In the genomic region with DNA sequence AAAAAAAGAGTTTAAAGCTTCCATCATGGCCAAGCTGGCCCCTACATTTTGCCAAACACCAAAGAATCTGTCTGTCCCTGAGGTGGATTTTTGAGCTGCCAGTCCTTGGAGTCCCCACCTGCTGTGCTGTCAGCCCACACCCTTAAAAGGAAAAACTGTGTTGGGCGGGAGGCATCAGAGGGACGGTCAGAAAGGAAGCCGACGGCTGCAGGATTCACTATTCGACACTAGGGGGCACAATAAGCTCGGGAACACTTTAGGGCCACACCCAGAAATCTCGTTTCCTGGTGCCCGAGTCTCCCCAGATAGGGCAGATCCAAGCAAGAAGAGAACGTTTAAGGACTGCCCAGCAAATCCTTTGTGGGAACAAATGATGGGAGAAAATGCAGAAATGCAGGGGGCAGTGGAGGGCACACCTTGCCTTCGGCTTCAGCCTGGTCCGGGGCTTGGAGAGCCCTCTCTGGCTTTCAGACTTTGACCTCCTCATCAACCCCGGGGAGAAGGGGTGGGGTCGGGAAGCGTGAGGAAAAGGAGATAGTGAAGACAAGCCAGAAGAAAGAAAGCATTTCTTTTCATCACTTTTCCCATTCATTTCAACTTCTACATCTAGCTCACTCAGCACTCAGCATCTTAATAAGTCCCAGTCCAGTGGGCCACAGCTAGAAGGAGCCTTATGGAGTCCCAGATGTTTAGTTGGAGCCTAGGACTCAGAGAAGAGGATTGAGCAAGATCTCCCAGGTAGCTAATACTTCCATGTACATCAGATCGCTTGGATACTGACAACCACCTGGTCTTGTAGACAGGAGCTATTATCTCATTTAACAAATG, we compare ENCODE assay signal across 8 cellular contexts. TPM values are rescaled to one million over a fixed set of nuclear protein-coding genes. Genes with fewer than 3 reads are reported as not detected.
DNase-seq lines count a peak whose midpoint lies in the region; ATAC-seq, FAIRE-seq and TF ChIP-seq lines count a peak whose summit lies in the region.

No MANE protein-coding gene starts in this region.

- peaks cover 23% of the 10 kb centered on the region for H3K4me1 ChIP-seq in HUES48 (ENCODE audit: control insufficient read depth, insufficient read depth, low read length)

- H3K36me3 Mint-ChIP-seq in mesothelial cell of epicardium, result no peaks in the 10 kb centered on the region

- no peaks in the 10 kb centered on the region for H3K36me3 ChIP-seq in HUES48 (ENCODE audit: control insufficient read depth, insufficient read depth, low read length)

- H3K9me3 ChIP-seq in HUES48 (ENCODE audit: control insufficient read depth, insufficient read depth, low read length), result no peaks in the 10 kb centered on the region

- no peaks in the 10 kb centered on the region for H3K27me3 Mint-ChIP-seq in mesothelial cell of epicardium (ENCODE audit: low read depth)

- H3K4me1 Mint-ChIP-seq in mesothelial cell of epicardium, result peaks cover 29% of the 10 kb centered on the region

- ATAC-seq in GM19463 (IDR thresholded peaks at IDR 0.05; ENCODE audit: unreplicated experiment), result peak; percentile 58

- H3K4me3 ChIP-seq in HUES48 (ENCODE audit: low read depth, low read length), result peak overlapping the region; percentile 49

- H3K9me3 Mint-ChIP-seq in mesothelial cell of epicardium, result no peaks in the 10 kb centered on the region

- peak; percentile 95 for DNase-seq in CD1c-positive myeloid dendritic cell (ENCODE audit: extremely low spot score)
- DNase-seq in NOMO-1 treated with dmso at 0.1 percent for 144 hours (lab: John Stamatoyannopoulos, UW; ENCODE audit: unreplicated experiment), result peak; percentile 83
- peak; percentile 44 for DNase-seq in activated CD8-positive, alpha-beta memory T cell treated with anti-CD3 and anti-CD28 coated beads, Interleukin-2, amount 50 U/mL, for 1 hour (ENCODE audit: extremely low read depth)
- DNase-seq in mesothelial cell of epicardium (ENCODE audit: low spot score in 2 of 2, unreplicated experiment in 2 of 2), result peak; percentile 58 to 88
- DNase-seq in stimulated activated CD8-positive, alpha-beta memory T cell treated with anti-CD3 and anti-CD28 coated beads, Interleukin-15, amount 100 ng/mL, for 4 hours (ENCODE audit: low read depth in 2 of 2), result peak; percentile 42 to 66

- peak; percentile 82 for FAIRE-seq in endometrium (lab: Jason Lieb, UNC)

- peak overlapping the region; percentile 78 for H3K4me3 Mint-ChIP-seq in mesothelial cell of epicardium

- peak; percentile 93 for TF ChIP-seq CTCF in mesothelial cell of epicardium (IDR thresholded peaks at IDR 0.05; ENCODE audit: unreplicated experiment)

- H3K27ac Mint-ChIP-seq in mesothelial cell of epicardium, result peak overlapping the region; percentile 89

- H3K27ac ChIP-seq in HUES48 (ENCODE audit: low read depth, low read length), result no peak overlapping the region

- no peak overlapping the region for H3K9ac ChIP-seq in HUES48 (ENCODE audit: low read depth, low read length)

- no peaks in the 10 kb centered on the region for H3K27me3 ChIP-seq in HUES48 (ENCODE audit: control insufficient read depth, insufficient read depth, low read length)

RNA-seq across cellular contexts. Expression of a gene that starts 5.0 kb away (rescaled TPM):
- total RNA-seq in mesothelial cell of epicardium, result 63.2 to 65.4 TPM (median 64.9 TPM) in 3 replicates

Comparison
In these comparisons a context has a peak if more than half of its experiments do, and no peak if none do; other contexts are left out.
1. DNase-seq: peak in every context shown above with its lines; median percentile 95 in CD1c-positive myeloid dendritic cell; 83 in NOMO-1 treated with dmso at 0.1 percent for 144 hours; 73 in mesothelial cell of epicardium; 54 in stimulated activated CD8-positive, alpha-beta memory T cell treated with anti-CD3 and anti-CD28 coated beads, Interleukin-15, amount 100 ng/mL, for 4 hours; 44 in activated CD8-positive, alpha-beta memory T cell treated with anti-CD3 and anti-CD28 coated beads, Interleukin-2, amount 50 U/mL, for 1 hour.